8 cellular contexts compared by ENCODE assay signal in genomic region chr22:21867528-21868266, GRCh38. TPM values are rescaled to one million over a fixed set of nuclear protein-coding genes. Genes with fewer than 3 reads are reported as not detected.
A peak's percentile ranks its signal among the peaks of the same experiment; 100 is the strongest.
DNase-seq lines count a peak whose midpoint lies in the region; ATAC-seq and TF ChIP-seq lines count a peak whose summit lies in the region.

Gene MAPK1, minus strand, starts transcription at chr22:21867645. Its CDS starts 205 bp downstream, at chr22:21867440.

- H3K4me3 ChIP-seq in GM12864 (ENCODE audit: low read depth, low read length) (peak within 1 kb of the TSS; percentile 98), NB4 (ENCODE audit: low read depth, low read length) (peak within 1 kb of the TSS; percentile 91), cardiac muscle cell (peak within 1 kb of the TSS; percentile 90)

- H3K4me1 ChIP-seq in cardiac muscle cell (ENCODE audit: low read depth): peaks cover 25% of the 10 kb centered on the region

- TF ChIP-seq CTCF in GM12864 (IDR thresholded peaks at IDR 0.05; ENCODE audit: low read depth, low read length, missing control alignments): peak; percentile 38
- TF ChIP-seq CTCF in NB4 (IDR thresholded peaks at IDR 0.05; ENCODE audit: low read depth, low read length): peak; percentile 12
- TF ChIP-seq CTCF in cardiac muscle cell (IDR thresholded peaks at IDR 0.05; ENCODE audit: low read depth, low read length): no peak
- TF ChIP-seq CTCF in type B pancreatic cell (conservative IDR thresholded peaks at IDR 0.05): peak; percentile 61

- no peaks in the 10 kb centered on the region for H3K27me3 Mint-ChIP-seq in activated naive CD8-positive, alpha-beta T cell treated with anti-CD3 and anti-CD28 coated beads, Interleukin-2, amount 50 U/mL, for 24 hours
- H3K27me3 Mint-ChIP-seq in type B pancreatic cell: no peaks in the 10 kb centered on the region

- H3K27me3 ChIP-seq in cardiac muscle cell: no peaks in the 10 kb centered on the region

- peaks cover 48% of the 10 kb centered on the region for H3K4me1 Mint-ChIP-seq in activated naive CD8-positive, alpha-beta T cell treated with anti-CD3 and anti-CD28 coated beads, Interleukin-2, amount 50 U/mL, for 24 hours
- H3K4me1 Mint-ChIP-seq in type B pancreatic cell (ENCODE audit: unreplicated experiment): peaks cover 33% of the 10 kb centered on the region

- H3K27ac Mint-ChIP-seq in activated naive CD8-positive, alpha-beta T cell treated with anti-CD3 and anti-CD28 coated beads, Interleukin-2, amount 50 U/mL, for 24 hours: peak within 1 kb of the TSS; percentile 99
- peak within 1 kb of the TSS; percentile 94 for H3K27ac Mint-ChIP-seq in type B pancreatic cell

- TF ChIP-seq POLR2A in NB4 (IDR thresholded peaks at IDR 0.05; ENCODE audit: extremely low read depth, insufficient read length): peak; percentile 50

- peak; percentile 95 for DNase-seq in GM12864 (ENCODE audit: low read depth)
- peak; percentile 95 for DNase-seq in NB4 (ENCODE audit: low read depth)
- peak; percentile 25 to 72 for DNase-seq in SW 1271 (lab: John Stamatoyannopoulos, UW)
- DNase-seq in activated naive CD8-positive, alpha-beta T cell treated with anti-CD3 and anti-CD28 coated beads, Interleukin-2, amount 50 U/mL, for 24 hours: peak; percentile 96
- DNase-seq in cardiac muscle cell (ENCODE audit: low read depth in 1 of 2, low spot score in 1 of 2): peak; percentile 92
- peak; percentile 88 for DNase-seq in pons (ENCODE audit: low spot score)
- DNase-seq in type B pancreatic cell (ENCODE audit: extremely low spot score, unreplicated experiment): peak; percentile 94

- H3K9me3 Mint-ChIP-seq in activated naive CD8-positive, alpha-beta T cell treated with anti-CD3 and anti-CD28 coated beads, Interleukin-2, amount 50 U/mL, for 24 hours: peaks cover 4% of the 10 kb centered on the region
- H3K9me3 Mint-ChIP-seq in type B pancreatic cell: peaks cover 5% of the 10 kb centered on the region

- peak within 1 kb of the TSS; percentile 85 for H3K27ac ChIP-seq in cardiac muscle cell

- no peaks in the 10 kb centered on the region for H3K36me3 ChIP-seq in cardiac muscle cell

- H3K36me3 Mint-ChIP-seq in activated naive CD8-positive, alpha-beta T cell treated with anti-CD3 and anti-CD28 coated beads, Interleukin-2, amount 50 U/mL, for 24 hours (ENCODE audit: low read depth): peaks cover 14% of the 10 kb centered on the region
- H3K36me3 Mint-ChIP-seq in type B pancreatic cell: peaks cover 20% of the 10 kb centered on the region

- no peaks in the 10 kb centered on the region for H3K9me3 ChIP-seq in cardiac muscle cell (ENCODE audit: low read depth)

- peak; percentile 81 for ATAC-seq in HG02571 (IDR thresholded peaks at IDR 0.05; ENCODE audit: unreplicated experiment)
- peak; percentile 94 for ATAC-seq in activated naive CD8-positive, alpha-beta T cell treated with anti-CD3 and anti-CD28 coated beads, Interleukin-2, amount 50 U/mL, for 24 hours

- peak within 1 kb of the TSS; percentile 96 for H3K4me3 Mint-ChIP-seq in activated naive CD8-positive, alpha-beta T cell treated with anti-CD3 and anti-CD28 coated beads, Interleukin-2, amount 50 U/mL, for 24 hours
- peak within 1 kb of the TSS; percentile 94 for H3K4me3 Mint-ChIP-seq in type B pancreatic cell

RNA-seq across cellular contexts. Expression of gene MAPK1, which starts in this region (rescaled TPM):
- total RNA-seq in cardiac muscle cell: 32.7 and 73.2 TPM in 2 replicates
- polyA plus RNA-seq in cardiac muscle cell: 72.1 and 92.5 TPM in 2 replicates
- total RNA-seq in type B pancreatic cell (ENCODE audit: low replicate concordance): 112 and 130 TPM in 2 replicates

Comparison
In these comparisons a context has a peak if more than half of its experiments do, and no peak if none do; other contexts are left out.
1. Peak in every context shown above with its lines: DNase-seq, ATAC-seq, H3K4me3 ChIP-seq and H3K27ac ChIP-seq.